20 cellular contexts compared by ENCODE assay signal in genomic region chr3:11250902-11251806, GRCh38. TPM values are rescaled to one million over a fixed set of nuclear protein-coding genes. Genes with fewer than 3 reads are reported as not detected.
A peak's percentile ranks its signal among the peaks of the same experiment; 100 is the strongest.
DNase-seq lines count a peak whose midpoint lies in the region; FAIRE-seq and TF ChIP-seq lines count a peak whose summit lies in the region.
"Had no signal": no experiment of that assay in that cellular context is flagged by ENCODE, and none has a peak within 500 bp of the region (broad histone marks: within the 10 kb centered on the region; RNA-seq: fewer than 3 reads in every experiment).

No MANE protein-coding gene starts in this region.

- no peak for TF ChIP-seq EP300 in stomach (IDR thresholded peaks at IDR 0.05)

- H3K79me2 ChIP-seq in endothelial cell of umbilical vein (ENCODE audit: control insufficient read depth, insufficient read depth, low read length): peaks cover 11% of the 10 kb centered on the region

- intact Hi-C loops in endothelial cell of umbilical vein (cut with micrococcal nuclease): no loop called here
- intact Hi-C loops in stomach (cut with DNase I; ENCODE audit: low total_unique reads): no loop called here

- no peak overlapping the region for H3K4me3 Mint-ChIP-seq in activated naive CD4-positive, alpha-beta T cell treated with anti-CD3 and anti-CD28 coated beads, Interleukin-2, amount 10 ng/mL, durations not matched to agents 7 days and 5 days
- H3K4me3 Mint-ChIP-seq in activated CD4-positive, alpha-beta memory T cell treated with anti-CD3 and anti-CD28 coated beads, Interleukin-2, amount 10 ng/mL, durations not matched to agents 7 days and 5 days: peak overlapping the region; percentile 46
- peak overlapping the region; percentile 53 for H3K4me3 Mint-ChIP-seq in type B pancreatic cell
- H3K4me3 Mint-ChIP-seq: T-helper 1 cell treated with Interleukin-12 subunit alpha and Interleukin-12 subunit beta and Interleukin-4 antibody, amounts not matched to agents 30 μg/mL and 1 μg/mL, for 36 hours had no signal

- H3K4me1 Mint-ChIP-seq in activated naive CD4-positive, alpha-beta T cell treated with anti-CD3 and anti-CD28 coated beads, Interleukin-2, amount 10 ng/mL, durations not matched to agents 7 days and 5 days: peaks cover 21% of the 10 kb centered on the region
- peaks cover 24% of the 10 kb centered on the region for H3K4me1 Mint-ChIP-seq in activated CD4-positive, alpha-beta memory T cell treated with anti-CD3 and anti-CD28 coated beads, Interleukin-2, amount 10 ng/mL, durations not matched to agents 7 days and 5 days
- H3K4me1 Mint-ChIP-seq in type B pancreatic cell (ENCODE audit: unreplicated experiment): no peaks in the 10 kb centered on the region

- peaks cover 15% of the 10 kb centered on the region for H3K27me3 Mint-ChIP-seq in activated naive CD4-positive, alpha-beta T cell treated with anti-CD3 and anti-CD28 coated beads, Interleukin-2, amount 10 ng/mL, durations not matched to agents 7 days and 5 days
- peaks cover 1% of the 10 kb centered on the region for H3K27me3 Mint-ChIP-seq in activated CD4-positive, alpha-beta memory T cell treated with anti-CD3 and anti-CD28 coated beads, Interleukin-2, amount 10 ng/mL, durations not matched to agents 7 days and 5 days
- H3K27me3 Mint-ChIP-seq in type B pancreatic cell: peaks cover 4% of the 10 kb centered on the region

- BruUV-seq in endothelial cell of umbilical vein (replicated peaks; lab: Mats Ljungman, UMichigan): no TSS peak

- H3K27me3 ChIP-seq in endothelial cell of umbilical vein (ENCODE audit: control insufficient read depth in 2 of 2, insufficient read depth in 2 of 2, low read length in 2 of 2) (no peaks in the 10 kb centered on the region), stomach (no peaks in the 10 kb centered on the region)
- H3K27me3 ChIP-seq: brain microvascular endothelial cell, suprapubic skin had no signal

- no peak overlapping the region for H3K4me2 ChIP-seq in endothelial cell of umbilical vein (ENCODE audit: insufficient read depth, low read length)

- CTCF ChIA-PET in activated naive CD4-positive, alpha-beta T cell treated with anti-CD3 and anti-CD28 coated beads, Interleukin-2, amount 10 ng/mL, durations not matched to agents 7 days and 5 days (lab: Charles Lee): no interaction called here
- CTCF ChIA-PET in activated CD4-positive, alpha-beta memory T cell treated with anti-CD3 and anti-CD28 coated beads, Interleukin-2, amount 10 ng/mL, durations not matched to agents 7 days and 5 days (lab: Charles Lee): no interaction called here
- CTCF ChIA-PET in endothelial cell of umbilical vein (lab: Charles Lee): no interaction called here

- H2AFZ ChIP-seq in endothelial cell of umbilical vein (ENCODE audit: low read depth, low read length): no peak overlapping the region

- no peaks in the 10 kb centered on the region for H3K36me3 Mint-ChIP-seq in activated naive CD4-positive, alpha-beta T cell treated with anti-CD3 and anti-CD28 coated beads, Interleukin-2, amount 10 ng/mL, durations not matched to agents 7 days and 5 days
- H3K36me3 Mint-ChIP-seq in activated CD4-positive, alpha-beta memory T cell treated with anti-CD3 and anti-CD28 coated beads, Interleukin-2, amount 10 ng/mL, durations not matched to agents 7 days and 5 days (ENCODE audit: low read depth): peaks cover 11% of the 10 kb centered on the region
- H3K36me3 Mint-ChIP-seq in type B pancreatic cell: peaks cover 7% of the 10 kb centered on the region

- dilution Hi-C loops in endothelial cell of umbilical vein (cut with MboI; ENCODE audit: extremely low pct_ligation_motif_present, low sequenced_read_pairs): no loop called here

- peak; percentile 49 for FAIRE-seq in endothelial cell of umbilical vein (lab: Jason Lieb, UNC)
- FAIRE-seq: GM12892 had no signal

- no peak overlapping the region for H3K9ac ChIP-seq in endothelial cell of umbilical vein (replicated peaks; ENCODE audit: extremely low read depth, insufficient read depth, low read length)

- H3K27ac Mint-ChIP-seq in activated naive CD4-positive, alpha-beta T cell treated with anti-CD3 and anti-CD28 coated beads, Interleukin-2, amount 10 ng/mL, durations not matched to agents 7 days and 5 days: peak overlapping the region; percentile 81
- H3K27ac Mint-ChIP-seq in activated CD4-positive, alpha-beta memory T cell treated with anti-CD3 and anti-CD28 coated beads, Interleukin-2, amount 10 ng/mL, durations not matched to agents 7 days and 5 days: peak overlapping the region; percentile 86
- H3K27ac Mint-ChIP-seq in type B pancreatic cell: peak overlapping the region; percentile 56
- H3K27ac Mint-ChIP-seq: T-helper 1 cell treated with Interleukin-12 subunit alpha and Interleukin-12 subunit beta and Interleukin-4 antibody, amounts not matched to agents 30 μg/mL and 1 μg/mL, for 36 hours had no signal

- no peaks in the 10 kb centered on the region for H3K9me3 Mint-ChIP-seq in activated naive CD4-positive, alpha-beta T cell treated with anti-CD3 and anti-CD28 coated beads, Interleukin-2, amount 10 ng/mL, durations not matched to agents 7 days and 5 days
- H3K9me3 Mint-ChIP-seq in activated CD4-positive, alpha-beta memory T cell treated with anti-CD3 and anti-CD28 coated beads, Interleukin-2, amount 10 ng/mL, durations not matched to agents 7 days and 5 days: peaks cover 8% of the 10 kb centered on the region
- peaks cover 4% of the 10 kb centered on the region for H3K9me3 Mint-ChIP-seq in type B pancreatic cell
- H3K9me3 Mint-ChIP-seq: T-helper 1 cell treated with Interleukin-12 subunit alpha and Interleukin-12 subunit beta and Interleukin-4 antibody, amounts not matched to agents 30 μg/mL and 1 μg/mL, for 36 hours had no signal

- H3K9me3 ChIP-seq in endothelial cell of umbilical vein (replicated peaks; ENCODE audit: control insufficient read depth, insufficient read depth, low read length) (no peaks in the 10 kb centered on the region), stomach (no peaks in the 10 kb centered on the region)
- H3K9me3 ChIP-seq: suprapubic skin had no signal

- H3K27ac ChIP-seq in endothelial cell of umbilical vein (ENCODE audit: insufficient read depth, low read depth, low read length) (no peak overlapping the region), stomach (no peak overlapping the region)
- H3K27ac ChIP-seq: brain microvascular endothelial cell, suprapubic skin had no signal

- H3K4me3 ChIP-seq in endothelial cell of umbilical vein (replicated peaks in 1 of 3; ENCODE audit: insufficient read depth in 1 of 3, low read depth in 1 of 3, low read length in 3 of 3) (no peak overlapping the region), stomach (no peak overlapping the region)
- H3K4me3 ChIP-seq: suprapubic skin had no signal

- TF ChIP-seq POLR2A in endothelial cell of umbilical vein (IDR thresholded peaks at IDR 0.05; ENCODE audit: low read depth, low read length) (no peak), stomach (IDR thresholded peaks at IDR 0.05) (no peak)

- no peak for TF ChIP-seq CTCF in endothelial cell of umbilical vein (IDR thresholded peaks at IDR 0.05; ENCODE audit: extremely low read depth in 1 of 2, insufficient read depth in 1 of 2, low read depth in 1 of 2, low read length in 2 of 2)
- TF ChIP-seq CTCF in type B pancreatic cell (conservative IDR thresholded peaks at IDR 0.05): no peak
- no peak for TF ChIP-seq CTCF in stomach (IDR thresholded peaks at IDR 0.05)

- POLR2A ChIA-PET in activated CD4-positive, alpha-beta memory T cell treated with anti-CD3 and anti-CD28 coated beads, Interleukin-2, amount 10 ng/mL, durations not matched to agents 7 days and 5 days (lab: Charles Lee): interaction anchor here (1.2 kb wide), 1 partner anchor 13 kb away, joined by 5 read pairs; no protein-coding TSS in a partner anchor
- POLR2A ChIA-PET in endothelial cell of umbilical vein (lab: Charles Lee): no interaction called here

- DNase-seq in activated naive CD4-positive, alpha-beta T cell treated with anti-CD3 and anti-CD28 coated beads, Interleukin-2, amount 10 ng/mL, durations not matched to agents 7 days and 5 days: no peak
- DNase-seq in activated naive CD4-positive, alpha-beta T cell treated with anti-CD3 and anti-CD28 coated beads, Interleukin-2, amount 50 U/mL, for 16 hours: no peak
- peak; percentile 18 for DNase-seq in activated CD4-positive, alpha-beta memory T cell treated with anti-CD3 and anti-CD28 coated beads, Interleukin-2, amount 10 ng/mL, durations not matched to agents 7 days and 5 days
- DNase-seq in endothelial cell of umbilical vein (ENCODE audit: low read depth, low spot score): peak; percentile 17
- DNase-seq in type B pancreatic cell (ENCODE audit: extremely low spot score, unreplicated experiment): no peak
- DNase-seq in globus pallidus (ENCODE audit: low spot score): no peak
- DNase-seq in NCI-H510A treated with DMSO at 0.1 percent for 48 hours (lab: John Stamatoyannopoulos, UW): no peak
- no peak for DNase-seq in stomach
- DNase-seq: activated CD4-positive, CD25-positive, alpha-beta regulatory T cell treated with anti-CD3 and anti-CD28 coated beads, Interleukin-2, amount 50 U/mL, for 72 hours; activated effector memory CD4-positive, alpha-beta T cell treated with anti-CD3 and anti-CD28 coated beads, Interleukin-2, amount 50 U/mL, for 16 hours; brain microvascular endothelial cell; Calu3; GF-D8; hypothalamus; left cardiac atrium; NCI-H1436 treated with DMSO at 0.1 percent for 48 hours; right cardiac atrium had no signal

- H4K20me1 ChIP-seq in endothelial cell of umbilical vein (replicated peaks; ENCODE audit: control insufficient read depth, extremely low read depth, insufficient read depth, low read length): no peaks in the 10 kb centered on the region

- H3K36me3 ChIP-seq in endothelial cell of umbilical vein (ENCODE audit: control insufficient read depth in 2 of 2, extremely low read depth in 1 of 2, insufficient read depth in 2 of 2, low read length in 2 of 2): no peaks in the 10 kb centered on the region
- no peaks in the 10 kb centered on the region for H3K36me3 ChIP-seq in stomach
- H3K36me3 ChIP-seq: brain microvascular endothelial cell, suprapubic skin had no signal

- WGBS in stomach, 5 donors: 64 to 69% (median 65%) methylated on average over 10 of the region's 10 CpGs

- no peaks in the 10 kb centered on the region for H3K9me1 ChIP-seq in endothelial cell of umbilical vein (replicated peaks; ENCODE audit: control insufficient read depth, extremely low read depth, insufficient read depth, low read length)

- H3K4me1 ChIP-seq in endothelial cell of umbilical vein (ENCODE audit: control insufficient read depth, extremely low read depth, insufficient read depth, low read length) (peaks cover 6% of the 10 kb centered on the region), stomach (peaks cover 0 to 8% (median 0%) of the 10 kb centered on the region in 4 donors)

RNA-seq across cellular contexts. Expression of gene ATG7, which starts 21.0 kb away (rescaled TPM):
- 10 to 100 TPM; 26.9 to 35.1 TPM for total RNA-seq in activated CD4-positive, alpha-beta memory T cell treated with anti-CD3 and anti-CD28 coated beads, Interleukin-2, amount 10 ng/mL, durations not matched to agents 7 days and 5 days
- total RNA-seq in endothelial cell of umbilical vein: 48.3 and 50.4 TPM in 2 replicates
- 30.8 and 37.8 TPM in 2 replicates for polyA plus RNA-seq in endothelial cell of umbilical vein
- 26.4 and 38.7 TPM in 2 replicates for polyA plus RNA-seq in endothelial cell of umbilical vein (2011; cell fraction: cytosol; rRNA removed)
- 48.4 and 77.1 TPM in 2 replicates for polyA plus RNA-seq in endothelial cell of umbilical vein (2011; cell fraction: nucleus; rRNA removed)
- polyA plus RNA-seq in endothelial cell of umbilical vein (2012): 22.9 and 36.6 TPM in 2 replicates
- polyA minus RNA-seq in endothelial cell of umbilical vein: 58.7 and 82.4 TPM in 2 replicates
- polyA minus RNA-seq in endothelial cell of umbilical vein (2011; cell fraction: cytosol; rRNA and poly(A)+ RNA removed): 15.8 TPM
- 65.6 and 115 TPM in 2 replicates for polyA minus RNA-seq in endothelial cell of umbilical vein (2011; cell fraction: nucleus; rRNA and poly(A)+ RNA removed)
- 30.9 and 32.4 TPM in 2 replicates for total RNA-seq in type B pancreatic cell (ENCODE audit: low replicate concordance)
- total RNA-seq in stomach: 100 to 1,000 TPM in 1 of 5 donors, 10 to 100 TPM in 4; 14.5 to 167 (median 68.8) TPM
- 10 to 100 TPM in 2 of 3 donors, 1 to 10 TPM in 1; 6.8 to 12.9 (median 12.5) TPM for polyA plus RNA-seq in stomach

Comparison
In these comparisons a context has a peak if more than half of its experiments do, and no peak if none do; other contexts are left out.
1. DNase-seq: peak in activated CD4-positive, alpha-beta memory T cell treated with anti-CD3 and anti-CD28 coated beads, Interleukin-2, amount 10 ng/mL, durations not matched to agents 7 days and 5 days (single experiment) and endothelial cell of umbilical vein (single experiment); none in activated naive CD4-positive, alpha-beta T cell treated with anti-CD3 and anti-CD28 coated beads, Interleukin-2, amount 10 ng/mL, durations not matched to agents 7 days and 5 days (single experiment), activated naive CD4-positive, alpha-beta T cell treated with anti-CD3 and anti-CD28 coated beads, Interleukin-2, amount 50 U/mL, for 16 hours (single experiment), type B pancreatic cell (single experiment), globus pallidus (single experiment), NCI-H510A treated with DMSO at 0.1 percent for 48 hours (single experiment) and stomach (single experiment).
2. Peak in every context shown above with its lines, with median percentiles within 50 percentile points of each other: H3K27ac Mint-ChIP-seq.